ENCODE assay signal across 1 cellular context in genomic region chr6:30847421-30847970, GRCh38.
TF ChIP-seq lines count a peak whose summit lies in the region.

No MANE protein-coding gene starts in this region.

TF ChIP-seq in K562, 482 proteins besides CTCF, POLR2A, EP300 and RAD21:
- no peak for TF ChIP-seq ARID4B (CRISPR knock-in tag; IDR thresholded peaks at IDR 0.05)
- TF ChIP-seq SREBF2 (CRISPR knock-in tag; IDR thresholded peaks at IDR 0.05), result no peak
- no peak for TF ChIP-seq CBFB (CRISPR knock-in tag; IDR thresholded peaks at IDR 0.05)
- no peak for TF ChIP-seq ZBTB33 (CRISPR knock-in tag; IDR thresholded peaks at IDR 0.05)
- TF ChIP-seq ZNF184 (CRISPR knock-in tag; IDR thresholded peaks at IDR 0.05), result no peak
- no peak for TF ChIP-seq CHD2 (IDR thresholded peaks at IDR 0.05; ENCODE audit: low read depth, low read length)
- no peak for TF ChIP-seq PRPF4 (IDR thresholded peaks at IDR 0.05; ENCODE audit: insufficient read depth, low read depth, low read length, poor library complexity, severe bottlenecking)
- no peak for TF ChIP-seq MTF1 (CRISPR knock-in tag; IDR thresholded peaks at IDR 0.05; ENCODE audit: borderline replicate concordance)
- TF ChIP-seq BDP1 (IDR thresholded peaks at IDR 0.05; ENCODE audit: insufficient read depth, insufficient read length), result no peak
- TF ChIP-seq ZNF583 (CRISPR knock-in tag; IDR thresholded peaks at IDR 0.05), result no peak
- no peak for TF ChIP-seq ZNF407 (IDR thresholded peaks at IDR 0.05; ENCODE audit: low read depth)
- TF ChIP-seq MYNN (IDR thresholded peaks at IDR 0.05), result no peak
- no peak for TF ChIP-seq MYNN (CRISPR knock-in tag; IDR thresholded peaks at IDR 0.05)
- TF ChIP-seq TEAD4 (IDR thresholded peaks at IDR 0.05; ENCODE audit: low read length), result no peak
- no peak for TF ChIP-seq TEAD4 (CRISPR knock-in tag; IDR thresholded peaks at IDR 0.05; ENCODE audit: borderline replicate concordance)
- TF ChIP-seq ZZZ3 (IDR thresholded peaks at IDR 0.05), result no peak
- TF ChIP-seq TCF3 (CRISPR knock-in tag; IDR thresholded peaks at IDR 0.05), result no peak
- TF ChIP-seq YY1 (IDR thresholded peaks at IDR 0.05; ENCODE audit: borderline replicate concordance in 1 of 3, control insufficient read depth in 1 of 3, extremely low read depth in 1 of 3, insufficient read depth in 3 of 3, insufficient read length in 1 of 3, insufficient replicate concordance in 2 of 3, low read depth in 1 of 3, low read length in 2 of 3), result no peak
